18 cellular contexts compared by ENCODE assay signal in genomic region chr3:52519445-52520140, GRCh38. TPM values are rescaled to one million over a fixed set of nuclear protein-coding genes. Genes with fewer than 3 reads are reported as not detected.
DNase-seq lines count a peak whose midpoint lies in the region; ATAC-seq, FAIRE-seq and TF ChIP-seq lines count a peak whose summit lies in the region.
"Had no signal": no experiment of that assay in that cellular context is flagged by ENCODE, and none has a peak within 500 bp of the region (broad histone marks: within the 10 kb centered on the region; RNA-seq: fewer than 3 reads in every experiment).

No MANE protein-coding gene starts in this region.

- whole genome bisulfite sequencing in right cardiac atrium: 91% methylated on average over 22 of the region's 22 CpGs
- 47% methylated on average over 12 of the region's 22 CpGs for WGBS in K562 (ENCODE audit: insufficient coverage, low coverage, missing lambda C conversion rate)
- WGBS in mesendoderm (ENCODE audit: extremely low coverage, insufficient coverage, low lambda C conversion rate): no CpG with 5 or more reads among the region's 22 CpGs
- WGBS in esophagus squamous epithelium, 2 donors: 50 to 69% methylated on average over 1 to 4 of the region's 22 CpGs

- H2AK5ac ChIP-seq in mesendoderm (ENCODE audit: low read length): no peak overlapping the region

- H3K36me3 ChIP-seq in K562 (ENCODE audit: control insufficient read depth, insufficient read depth, low read length) (peaks cover 12% of the 10 kb centered on the region; the same call in 2 of the 3 replicates), mesendoderm (ENCODE audit: control insufficient read depth, insufficient read depth, low read length) (peaks cover 6% of the 10 kb centered on the region), esophagus squamous epithelium (peaks cover 6 to 26% (median 8%) of the 10 kb centered on the region in 3 donors)

- H4K8ac ChIP-seq in mesendoderm (ENCODE audit: low read depth, low read length): no peak overlapping the region

- H2BK120ac ChIP-seq in mesendoderm (ENCODE audit: low read depth, low read length): no peak overlapping the region

- H3K4me1 ChIP-seq in right cardiac atrium (ENCODE audit: control insufficient read depth, insufficient read depth, low read length) (peaks cover 3% of the 10 kb centered on the region), K562 (replicated peaks in 1 of 2; ENCODE audit: control insufficient read depth in 2 of 2, insufficient read depth in 2 of 2, low read length in 2 of 2) (peaks cover 12 to 66% of the 10 kb centered on the region in 2 experiments; a peak in 4 of 5 replicates), mesendoderm (ENCODE audit: control insufficient read depth, low read depth, low read length) (peaks cover 2% of the 10 kb centered on the region), esophagus squamous epithelium (peaks cover 2 to 21% (median 8%) of the 10 kb centered on the region in 3 donors)

- H3K27ac ChIP-seq in right cardiac atrium (ENCODE audit: low read length) (no peak overlapping the region), K562 (ENCODE audit: extremely low read depth, low read depth, low read length) (no peak overlapping the region), mesendoderm (ENCODE audit: low read depth, low read length) (no peak overlapping the region), esophagus squamous epithelium (no peak overlapping the region)

- no peaks in the 10 kb centered on the region for H3K9me1 ChIP-seq in K562 (ENCODE audit: control insufficient read depth, insufficient read depth, low read length)

- ATAC-seq in right cardiac atrium: no peak
- no peak for ATAC-seq in Right ventricle myocardium superior (ENCODE audit: poor library complexity)
- no peak; the same call in 1 of the 3 replicates for ATAC-seq in K562
- no peak for ATAC-seq in GM21619 (IDR thresholded peaks at IDR 0.05; ENCODE audit: unreplicated experiment)
- ATAC-seq: GM12878 had no signal

- TF ChIP-seq CTCF in K562 (IDR thresholded peaks at IDR 0.05 in 2 of 3, conservative IDR thresholded peaks at IDR 0.05 in 1 of 3; ENCODE audit: insufficient read depth in 2 of 3, low read depth in 1 of 3, low read length in 3 of 3) (no peak), esophagus squamous epithelium (IDR thresholded peaks at IDR 0.05) (no peak)

- peak overlapping the region; percentile 80 for H2AFZ ChIP-seq in K562 (ENCODE audit: low read depth, low read length)

- no peaks in the 10 kb centered on the region for H3K79me2 ChIP-seq in K562 (ENCODE audit: control insufficient read depth, insufficient read depth, low read length)
- no peaks in the 10 kb centered on the region for H3K79me2 ChIP-seq in mesendoderm (ENCODE audit: control insufficient read depth, insufficient read depth, low read length)

- no peak overlapping the region for H2BK5ac ChIP-seq in mesendoderm (ENCODE audit: low read length)

- no peak for TF ChIP-seq RAD21 in K562 (CRISPR knock-in tag; conservative IDR thresholded peaks at IDR 0.05 in 1 of 2, IDR thresholded peaks at IDR 0.05 in 1 of 2)

- H3K56ac ChIP-seq in mesendoderm (ENCODE audit: low read length): peak overlapping the region; percentile 34

- no peak overlapping the region for H4K5ac ChIP-seq in mesendoderm (ENCODE audit: low read length)

- POLR2A ChIA-PET in K562 (lab: Yijun Ruan, JAX): interaction anchor here (0.7 to 0.8 kb wide), 2 partner anchors 13 to 23 kb away, joined by 3 to 5 read pairs; no protein-coding TSS in a partner anchor

- no peaks in the 10 kb centered on the region for H4K20me1 ChIP-seq in K562 (replicated peaks; ENCODE audit: control insufficient read depth, insufficient read depth, low read length)

- intact Hi-C loops in right cardiac atrium (cut with DNase I): no loop called here
- intact Hi-C loops in Right ventricle myocardium superior (cut with DNase I): no loop called here
- intact Hi-C loops in K562 (cut with micrococcal nuclease): no loop called here
- intact Hi-C loops in esophagus squamous epithelium (cut with DNase I): no loop called here
- intact Hi-C loops in posterior cingulate gyrus (cut with DNase I): no loop called here

- CTCF ChIA-PET in K562 (lab: Yijun Ruan, JAX; ENCODE audit: low intra/inter-chr PET ratio): no interaction called here

- in situ Hi-C loops in K562 (cut with MboI): no loop called here

- no TSS peak for BruUV-seq in K562 (replicated peaks; lab: Mats Ljungman, UMichigan)

- TF ChIP-seq EP300 in K562 (IDR thresholded peaks at IDR 0.05; ENCODE audit: low read length): no peak

- peak overlapping the region; percentile 59 for H3K4me2 ChIP-seq in K562 (ENCODE audit: insufficient read depth, low read length)
- H3K4me2 ChIP-seq in mesendoderm (ENCODE audit: low read length): no peak overlapping the region

- TF ChIP-seq POLR2A in K562 (conservative IDR thresholded peaks at IDR 0.05): no peak
- TF ChIP-seq POLR2A in esophagus squamous epithelium (IDR thresholded peaks at IDR 0.05): no peak

- no peak for FAIRE-seq in K562 (lab: Jason Lieb, UNC)
- FAIRE-seq: GM12878 had no signal

- H3K23ac ChIP-seq in mesendoderm (ENCODE audit: low read length): no peak overlapping the region

- H2BK15ac ChIP-seq in mesendoderm (replicated peaks; ENCODE audit: low read depth): no peak overlapping the region

- H3K4ac ChIP-seq in mesendoderm (ENCODE audit: low read depth, low read length): no peak overlapping the region

- H3K79me1 ChIP-seq in mesendoderm (ENCODE audit: low read length): no peaks in the 10 kb centered on the region

- peak overlapping the region in 1 of 2 experiments; percentile 82; a peak in 2 of 4 replicates for H3K9ac ChIP-seq in K562 (ENCODE audit: insufficient read depth in 1 of 2, low read depth in 2 of 2, low read length in 2 of 2)
- H3K9ac ChIP-seq in mesendoderm (ENCODE audit: low read length): no peak overlapping the region

- H3K4me3 ChIP-seq in right cardiac atrium (ENCODE audit: low read length) (no peak overlapping the region), K562 (no peak overlapping the region), mesendoderm (ENCODE audit: low read length) (no peak overlapping the region), esophagus squamous epithelium (no peak overlapping the region)
- H3K4me3 ChIP-seq: GM12878 had no signal

- no peak overlapping the region for H3K18ac ChIP-seq in mesendoderm (ENCODE audit: low read length)

- DNase-seq in right cardiac atrium (peak in 2 of 3 donors; percentile 47 to 51), Right ventricle myocardium superior (no peak), K562 (ENCODE audit: extremely low read depth in 1 of 4, low spot score in 3 of 4) (no peak), mesendoderm (no peak), esophagus squamous epithelium (lab: John Stamatoyannopoulos, UW) (no peak), NCI-H2029 (lab: John Stamatoyannopoulos, UW) (no peak), posterior cingulate gyrus (no peak)
- DNase-seq: GF-D8, GOT3, NCI-H1417, NCI-H187, NCI-H2227 treated with DMSO at 0.1 percent for 48 hours, NCI-H510A treated with DMSO at 0.1 percent for 48 hours, NCI-H774, OCI-M1 had no signal

- H3K27me3 ChIP-seq in right cardiac atrium (ENCODE audit: control insufficient read depth, insufficient read depth): no peaks in the 10 kb centered on the region
- no peaks in the 10 kb centered on the region for H3K27me3 ChIP-seq in K562 (ENCODE audit: control insufficient read depth in 2 of 2, insufficient read depth in 2 of 2, low read length in 2 of 2)
- H3K27me3 ChIP-seq in mesendoderm (ENCODE audit: insufficient read depth, low read length, poor library complexity): no peaks in the 10 kb centered on the region
- no peaks in the 10 kb centered on the region for H3K27me3 ChIP-seq in esophagus squamous epithelium

- H3K9me3 ChIP-seq in right cardiac atrium (ENCODE audit: control insufficient read depth, low read length) (no peaks in the 10 kb centered on the region), K562 (replicated peaks; ENCODE audit: control insufficient read depth, insufficient read depth, low read depth, low read length) (no peaks in the 10 kb centered on the region), esophagus squamous epithelium (no peaks in the 10 kb centered on the region)

RNA-seq across cellular contexts. Expression of gene NT5DC2, which starts 14.1 kb away (rescaled TPM):
- total RNA-seq in right cardiac atrium (100 to 1,000 TPM; 123 to 223 (median 154) TPM), Right ventricle myocardium superior (84.1 TPM), K562 (2014; rRNA removed) (122 and 177 TPM in 2 replicates), K562 (2014; rRNA removed; fragmentation: Illumina TruSeq; extraction: Trizol) (52.5 and 60.9 TPM in 2 replicates), K562 (2015; rRNA removed; fragmentation: Illumina TruSeq; extraction: Trizol) (80.5 and 88.7 TPM in 2 replicates), K562 (2021) (168 and 171 TPM in 2 replicates), esophagus squamous epithelium (10 to 100 TPM; 58.9 to 79.5 (median 70.2) TPM)
- polyA plus RNA-seq in right cardiac atrium (322 TPM), K562 (2011; rRNA removed) (133 and 165 TPM in 2 replicates), K562 (2014; fragmentation: Illumina TruSeq; extraction: Trizol) (140 and 168 TPM in 2 replicates), K562 (2014; fragmentation: Nextera tagmentation; extraction: Ambion mirVana) (10 to 100 TPM; 25.6 to 37.5 TPM), K562 (2014; rRNA removed) (150 and 173 TPM in 2 replicates)
- 149 and 396 TPM in 2 replicates for total RNA-seq in K562 (2011; cell fraction: chromatin; rRNA removed; ENCODE audit: low replicate concordance)
- total RNA-seq in K562 (2011; cell fraction: nucleolus; rRNA removed): 249 and 262 TPM in 2 replicates
- 155 and 157 TPM in 2 replicates for total RNA-seq in K562 (2011; cell fraction: nucleoplasm; rRNA removed)
- polyA plus RNA-seq in K562 (2011; cell fraction: cytosol; rRNA removed): 143 and 272 TPM in 2 replicates
- polyA plus RNA-seq in K562 (2011; cell fraction: nucleus; rRNA removed): 440 and 526 TPM in 2 replicates
- 107 and 154 TPM in 2 replicates for polyA plus RNA-seq in K562 (2012)
- 77.2 and 97.0 TPM in 2 replicates for polyA minus RNA-seq in K562 (2011; rRNA and poly(A)+ RNA removed)
- polyA minus RNA-seq in K562 (2011; cell fraction: cytosol; rRNA and poly(A)+ RNA removed): 74.4 and 91.0 TPM in 2 replicates
- polyA minus RNA-seq in K562 (2011; cell fraction: nucleus; rRNA and poly(A)+ RNA removed): 76.3 and 93.3 TPM in 2 replicates
- polyA plus RNA-seq in mesendoderm (2013, experiment 1 of 2): 171 TPM
- 169 TPM for polyA plus RNA-seq in mesendoderm (2013, experiment 2 of 2)

RNA-seq across cellular contexts. Expression of gene UQCC5, which starts 16.8 kb away (rescaled TPM):
- total RNA-seq in right cardiac atrium (10 to 100 TPM; 52.4 to 64.2 (median 62.4) TPM), Right ventricle myocardium superior (71.2 TPM), K562 (2014; rRNA removed) (28.6 and 41.1 TPM in 2 replicates), K562 (2014; rRNA removed; fragmentation: Illumina TruSeq; extraction: Trizol) (13.8 and 16.4 TPM in 2 replicates), K562 (2015; rRNA removed; fragmentation: Illumina TruSeq; extraction: Trizol) (33.8 and 38.3 TPM in 2 replicates), K562 (2021) (23.3 and 32.2 TPM in 2 replicates), esophagus squamous epithelium (1 to 10 TPM in 3 of 4 donors, under 1 TPM in 1; 0.32 to 5.1 (median 1.9) TPM)
- polyA plus RNA-seq in right cardiac atrium (97.3 TPM), K562 (2011; rRNA removed) (10.2 and 11.3 TPM in 2 replicates), K562 (2014; fragmentation: Illumina TruSeq; extraction: Trizol) (18.0 and 31.0 TPM in 2 replicates), K562 (2014; fragmentation: Nextera tagmentation; extraction: Ambion mirVana) (10 to 100 TPM; 36.3 to 36.7 TPM), K562 (2014; rRNA removed) (45.3 and 55.4 TPM in 2 replicates)
- 16.1 and 17.7 TPM in 2 replicates for total RNA-seq in K562 (2011; cell fraction: chromatin; rRNA removed; ENCODE audit: low replicate concordance)
- 11.6 and 16.8 TPM in 2 replicates for total RNA-seq in K562 (2011; cell fraction: nucleolus; rRNA removed)
- 22.7 and 45.6 TPM in 2 replicates for total RNA-seq in K562 (2011; cell fraction: nucleoplasm; rRNA removed)
- polyA plus RNA-seq in K562 (2011; cell fraction: cytosol; rRNA removed): 12.1 and 14.9 TPM in 2 replicates
- polyA plus RNA-seq in K562 (2011; cell fraction: nucleus; rRNA removed): 17.8 and 22.9 TPM in 2 replicates
- 36.7 and 97.1 TPM in 2 replicates for polyA plus RNA-seq in K562 (2012)
- polyA minus RNA-seq in K562 (2011; rRNA and poly(A)+ RNA removed): 7.6 and 8.3 TPM in 2 replicates
- 9.0 and 12.3 TPM in 2 replicates for polyA minus RNA-seq in K562 (2011; cell fraction: cytosol; rRNA and poly(A)+ RNA removed)
- 6.5 and 9.8 TPM in 2 replicates for polyA minus RNA-seq in K562 (2011; cell fraction: nucleus; rRNA and poly(A)+ RNA removed)
- 72.7 TPM for polyA plus RNA-seq in mesendoderm (2013, experiment 1 of 2)
- polyA plus RNA-seq in mesendoderm (2013, experiment 2 of 2): 77.0 TPM

RNA-seq across cellular contexts. Expression of gene STAB1, which starts 24.5 kb away (rescaled TPM):
- 100 to 1,000 TPM in 2 of 4 donors, 10 to 100 TPM in 2; 91.9 to 159 (median 101) TPM for total RNA-seq in right cardiac atrium
- polyA plus RNA-seq in right cardiac atrium: 69.5 TPM
- 74.7 TPM for total RNA-seq in Right ventricle myocardium superior
- 6.3 and 21.2 TPM in 2 replicates for total RNA-seq in K562 (2011; cell fraction: chromatin; rRNA removed; ENCODE audit: low replicate concordance)
- 16.3 and 17.0 TPM in 2 replicates for total RNA-seq in K562 (2011; cell fraction: nucleolus; rRNA removed)
- total RNA-seq in K562 (2011; cell fraction: nucleoplasm; rRNA removed): 8.3 and 8.5 TPM in 2 replicates
- total RNA-seq in K562 (2014; rRNA removed): 1.6 and 3.4 TPM in 2 replicates
- total RNA-seq in K562 (2014; rRNA removed; fragmentation: Illumina TruSeq; extraction: Trizol): 1.1 TPM in 2 replicates
- total RNA-seq in K562 (2015; rRNA removed; fragmentation: Illumina TruSeq; extraction: Trizol): 0.75 and 1.2 TPM in 2 replicates
- 3.9 and 4.7 TPM in 2 replicates for total RNA-seq in K562 (2021)
- polyA plus RNA-seq in K562 (2011; rRNA removed): 1.8 and 4.4 TPM in 2 replicates
- 2.6 and 3.1 TPM in 2 replicates for polyA plus RNA-seq in K562 (2011; cell fraction: cytosol; rRNA removed)
- polyA plus RNA-seq in K562 (2011; cell fraction: nucleus; rRNA removed): 34.1 and 41.9 TPM in 2 replicates
- polyA plus RNA-seq in K562 (2012): 1.6 and 2.7 TPM in 2 replicates
- polyA plus RNA-seq in K562 (2014; fragmentation: Illumina TruSeq; extraction: Trizol): 0.86 and 1.6 TPM in 2 replicates
- polyA plus RNA-seq in K562 (2014; fragmentation: Nextera tagmentation; extraction: Ambion mirVana): under 1 TPM; 0.20 TPM
- polyA plus RNA-seq in K562 (2014; rRNA removed): 1.8 and 3.4 TPM in 2 replicates
- polyA minus RNA-seq in K562 (2011; rRNA and poly(A)+ RNA removed): 1.6 and 2.3 TPM in 2 replicates
- polyA minus RNA-seq in K562 (2011; cell fraction: cytosol; rRNA and poly(A)+ RNA removed): 1.9 and 3.1 TPM in 2 replicates
- polyA minus RNA-seq in K562 (2011; cell fraction: nucleus; rRNA and poly(A)+ RNA removed): 8.5 and 12.6 TPM in 2 replicates
- 0.21 TPM for polyA plus RNA-seq in mesendoderm (2013, experiment 1 of 2)
- polyA plus RNA-seq in mesendoderm (2013, experiment 2 of 2): 0.32 TPM
- 10 to 100 TPM in 3 of 4 donors, 1 to 10 TPM in 1; 5.6 to 69.4 (median 32.3) TPM for total RNA-seq in esophagus squamous epithelium
- total RNA-seq: Daoy had no signal
- polyA plus RNA-seq: GM12878 had no signal

Comparison
In these comparisons a context has a peak if more than half of its experiments do, and no peak if none do; other contexts are left out.
1. DNase-seq: peak in right cardiac atrium (2 of 3); none in Right ventricle myocardium superior (single experiment), K562 (0 of 4), mesendoderm (single experiment), esophagus squamous epithelium (single experiment), NCI-H2029 (single experiment) and posterior cingulate gyrus (0 of 10).